In the genomic region with DNA sequence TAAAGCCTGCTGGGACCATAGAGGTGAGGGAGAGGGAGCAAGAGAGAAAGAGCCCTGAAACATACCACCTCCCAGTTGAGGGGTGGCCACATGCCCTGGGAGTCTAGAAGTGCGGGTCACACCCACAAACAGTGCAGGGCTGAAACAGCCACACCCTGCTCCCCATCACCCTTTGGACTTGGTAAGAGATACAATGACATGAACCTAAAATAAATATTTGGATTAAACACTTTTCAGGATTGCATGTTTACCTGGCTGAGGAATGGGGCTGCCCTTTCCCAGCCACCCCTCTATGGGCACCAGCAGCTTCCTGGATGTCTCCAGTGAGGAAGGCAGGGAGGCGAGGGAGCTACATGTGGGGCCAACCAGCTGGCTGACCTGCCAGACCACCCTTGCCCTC, we compare ENCODE assay signal across 29 cellular contexts. TPM values are rescaled to one million over a fixed set of nuclear protein-coding genes. Genes with fewer than 3 reads are reported as not detected.
DNase-seq lines count a peak whose midpoint lies in the region; ATAC-seq and TF ChIP-seq lines count a peak whose summit lies in the region.
"Had no signal": no experiment of that assay in that cellular context is flagged by ENCODE, and none has a peak within 500 bp of the region (broad histone marks: within the 10 kb centered on the region; RNA-seq: fewer than 3 reads in every experiment).

No MANE protein-coding gene starts in this region.

- H3K36me3 ChIP-seq in HEK293 (ENCODE audit: control insufficient read depth in 2 of 2, insufficient read depth in 1 of 2, low read length in 2 of 2) (no peaks in the 10 kb centered on the region), colonic mucosa (no peaks in the 10 kb centered on the region), osteoblast (ENCODE audit: insufficient read depth, low read length) (no peaks in the 10 kb centered on the region), transverse colon (no peaks in the 10 kb centered on the region), HAP-1 (replicated peaks) (no peaks in the 10 kb centered on the region)

- no peak for TF ChIP-seq CTCF in HEK293 (tag by site-specific recombination; IDR thresholded peaks at IDR 0.05)
- TF ChIP-seq CTCF in colonic mucosa (IDR thresholded peaks at IDR 0.05), result no peak
- no peak for TF ChIP-seq CTCF in osteoblast (IDR thresholded peaks at IDR 0.05; ENCODE audit: extremely low read depth, low read depth, low read length)
- no peak for TF ChIP-seq CTCF in transverse colon (IDR thresholded peaks at IDR 0.05)

- POLR2A ChIA-PET in HEK293 (lab: Yijun Ruan, JAX), result no interaction called here

- H3K27me3 ChIP-seq in colonic mucosa (no peaks in the 10 kb centered on the region), osteoblast (ENCODE audit: insufficient read depth, low read length) (no peaks in the 10 kb centered on the region), transverse colon (no peaks in the 10 kb centered on the region), HAP-1 (ENCODE audit: low read depth) (no peaks in the 10 kb centered on the region)

- H3K9me3 Mint-ChIP-seq in activated naive CD8-positive, alpha-beta T cell treated with anti-CD3 and anti-CD28 coated beads, Interleukin-2, amount 50 U/mL, for 24 hours, result no peaks in the 10 kb centered on the region
- H3K9me3 Mint-ChIP-seq: CD4-positive, alpha-beta memory T cell had no signal

- H3K27ac Mint-ChIP-seq in activated naive CD8-positive, alpha-beta T cell treated with anti-CD3 and anti-CD28 coated beads, Interleukin-2, amount 50 U/mL, for 24 hours, result no peak overlapping the region
- H3K27ac Mint-ChIP-seq: CD4-positive, alpha-beta memory T cell had no signal

- H3K79me2 ChIP-seq in osteoblast (ENCODE audit: insufficient read depth, low read length), result no peaks in the 10 kb centered on the region

- H2AFZ ChIP-seq in osteoblast (ENCODE audit: low read length), result no peak overlapping the region

- no peaks in the 10 kb centered on the region for H3K4me1 ChIP-seq in HEK293 (ENCODE audit: control insufficient read depth, insufficient read depth, low read length)
- H3K4me1 ChIP-seq in colonic mucosa, result peaks cover 4% of the 10 kb centered on the region
- H3K4me1 ChIP-seq in osteoblast (ENCODE audit: insufficient read depth, low read length), result peaks cover 5% of the 10 kb centered on the region
- H3K4me1 ChIP-seq in transverse colon, result peaks cover 0 to 7% (median 4%) of the 10 kb centered on the region in 4 donors
- no peaks in the 10 kb centered on the region for H3K4me1 ChIP-seq in HAP-1
- H3K4me1 ChIP-seq: A549, Caco-2 had no signal

- in situ Hi-C loops in transverse colon (cut with MboI; ENCODE audit: low pct_ligation_motif_present in 1 of 4, low pct_unique_long_range_greater_than_20kb in 1 of 4, low sequenced_read_pairs in 3 of 4) (loop anchor here in 1 of 4 donors (25.0 kb wide), 1 partner anchor 244 kb away; no protein-coding TSS in a partner anchor), HAP-1 (cut with MboI; ENCODE audit: low sequenced_read_pairs) (no loop called here)

- H3K4me1 Mint-ChIP-seq in activated naive CD8-positive, alpha-beta T cell treated with anti-CD3 and anti-CD28 coated beads, Interleukin-2, amount 50 U/mL, for 24 hours, result peaks cover 5% of the 10 kb centered on the region

- CTCF ChIA-PET in HEK293 (lab: Yijun Ruan, JAX), result no interaction called here

- H3K27ac ChIP-seq in HEK293 (ENCODE audit: extremely low read depth, low read depth, low read length) (no peak overlapping the region), colonic mucosa (no peak overlapping the region), osteoblast (ENCODE audit: low read depth, low read length) (no peak overlapping the region), transverse colon (no peak overlapping the region)
- H3K27ac ChIP-seq: A549, RWPE1 had no signal

- H3K36me3 Mint-ChIP-seq in activated naive CD8-positive, alpha-beta T cell treated with anti-CD3 and anti-CD28 coated beads, Interleukin-2, amount 50 U/mL, for 24 hours (ENCODE audit: low read depth), result no peaks in the 10 kb centered on the region
- H3K36me3 Mint-ChIP-seq: CD4-positive, alpha-beta memory T cell had no signal

- DNase-seq in colonic mucosa, result peak; percentile 50
- peak; percentile 19 for DNase-seq in osteoblast (ENCODE audit: insufficient read length, low spot score, missing footprints)
- DNase-seq in transverse colon, result peak; percentile 13
- DNase-seq in activated naive CD8-positive, alpha-beta T cell treated with anti-CD3 and anti-CD28 coated beads, Interleukin-2, amount 50 U/mL, for 24 hours, result no peak
- no peak for DNase-seq in HAP-1 (ENCODE audit: low spot score in 2 of 2)
- no peak for DNase-seq in head of caudate nucleus
- DNase-seq: C1 segment of cervical spinal cord; Caco-2; CD4-positive, alpha-beta memory T cell; DMS 273 treated with DMSO at 0.1 percent for 48 hours; DMS79; EL; GDM1; GOT3; HCEC 1CT; NCI-H1048; NCI-H1417 treated with DMSO at 0.1 percent for 48 hours; NCI-H1694 treated with DMSO at 0.1 percent for 48 hours; NCI-H2081 treated with DMSO at 0.1 percent for 48 hours; NCI-H2171; NCI-H226; NCI-H510A; NCI-H69; SHP77 had no signal

- H4K20me1 ChIP-seq in osteoblast (ENCODE audit: insufficient read depth, low read length), result no peaks in the 10 kb centered on the region

- no peak for ATAC-seq in activated naive CD8-positive, alpha-beta T cell treated with anti-CD3 and anti-CD28 coated beads, Interleukin-2, amount 50 U/mL, for 24 hours
- ATAC-seq: A549, GM12878, Panc1 had no signal

- no peak for TF ChIP-seq EP300 in transverse colon (IDR thresholded peaks at IDR 0.05; ENCODE audit: low read depth)

- no peak overlapping the region for H3K9ac ChIP-seq in colonic mucosa (ENCODE audit: low read depth in 2 of 2, low read length in 2 of 2)

- H3K9me3 ChIP-seq in HEK293 (ENCODE audit: control insufficient read depth, insufficient read depth, low read depth, low read length), result no peaks in the 10 kb centered on the region
- no peaks in the 10 kb centered on the region for H3K9me3 ChIP-seq in colonic mucosa
- no peaks in the 10 kb centered on the region for H3K9me3 ChIP-seq in osteoblast (ENCODE audit: low read depth, low read length)
- no peaks in the 10 kb centered on the region for H3K9me3 ChIP-seq in transverse colon
- no peaks in the 10 kb centered on the region for H3K9me3 ChIP-seq in HAP-1
- H3K9me3 ChIP-seq: A549, Caco-2 had no signal

- TF ChIP-seq POLR2A in transverse colon (IDR thresholded peaks at IDR 0.05), result no peak

- H3K4me3 ChIP-seq in HEK293 (ENCODE audit: low read depth, low read length) (no peak overlapping the region), colonic mucosa (no peak overlapping the region), osteoblast (ENCODE audit: insufficient read depth, low read length) (no peak overlapping the region), transverse colon (no peak overlapping the region), HAP-1 (no peak overlapping the region)
- H3K4me3 ChIP-seq: A549, GM12878 had no signal

- no peaks in the 10 kb centered on the region for H3K27me3 Mint-ChIP-seq in activated naive CD8-positive, alpha-beta T cell treated with anti-CD3 and anti-CD28 coated beads, Interleukin-2, amount 50 U/mL, for 24 hours

- no peak overlapping the region for H3K4me2 ChIP-seq in osteoblast (ENCODE audit: insufficient read depth, low read length)
- H3K4me2 ChIP-seq: A549 had no signal

- intact Hi-C loops in colonic mucosa (cut with DNase I), result no loop called here
- intact Hi-C loops in transverse colon (cut with DNase I; ENCODE audit: low total_unique reads), result no loop called here
- intact Hi-C loops in head of caudate nucleus (cut with DNase I), result no loop called here

- WGBS in transverse colon (ENCODE audit: low coverage in 1 of 2), 2 donors, result 60 to 79% methylated on average over 1 to 2 of the region's 2 CpGs

- H3K4me3 Mint-ChIP-seq in activated naive CD8-positive, alpha-beta T cell treated with anti-CD3 and anti-CD28 coated beads, Interleukin-2, amount 50 U/mL, for 24 hours, result no peak overlapping the region
- H3K4me3 Mint-ChIP-seq: CD4-positive, alpha-beta memory T cell had no signal

TF ChIP-seq in HEK293, 187 proteins besides CTCF, POLR2A, EP300 and RAD21 (continues in another document):
- TF ChIP-seq ZNF138 (tag by site-specific recombination; IDR thresholded peaks at IDR 0.05; ENCODE audit: borderline replicate concordance) (no peak), KLF1 (tag by site-specific recombination; IDR thresholded peaks at IDR 0.05) (peak; percentile 59), ZNF777 (tag by site-specific recombination; IDR thresholded peaks at IDR 0.05; ENCODE audit: borderline replicate concordance) (no peak), ZNF157 (tag by site-specific recombination; IDR thresholded peaks at IDR 0.05) (no peak)
- TF ChIP-seq, protein P1, sequence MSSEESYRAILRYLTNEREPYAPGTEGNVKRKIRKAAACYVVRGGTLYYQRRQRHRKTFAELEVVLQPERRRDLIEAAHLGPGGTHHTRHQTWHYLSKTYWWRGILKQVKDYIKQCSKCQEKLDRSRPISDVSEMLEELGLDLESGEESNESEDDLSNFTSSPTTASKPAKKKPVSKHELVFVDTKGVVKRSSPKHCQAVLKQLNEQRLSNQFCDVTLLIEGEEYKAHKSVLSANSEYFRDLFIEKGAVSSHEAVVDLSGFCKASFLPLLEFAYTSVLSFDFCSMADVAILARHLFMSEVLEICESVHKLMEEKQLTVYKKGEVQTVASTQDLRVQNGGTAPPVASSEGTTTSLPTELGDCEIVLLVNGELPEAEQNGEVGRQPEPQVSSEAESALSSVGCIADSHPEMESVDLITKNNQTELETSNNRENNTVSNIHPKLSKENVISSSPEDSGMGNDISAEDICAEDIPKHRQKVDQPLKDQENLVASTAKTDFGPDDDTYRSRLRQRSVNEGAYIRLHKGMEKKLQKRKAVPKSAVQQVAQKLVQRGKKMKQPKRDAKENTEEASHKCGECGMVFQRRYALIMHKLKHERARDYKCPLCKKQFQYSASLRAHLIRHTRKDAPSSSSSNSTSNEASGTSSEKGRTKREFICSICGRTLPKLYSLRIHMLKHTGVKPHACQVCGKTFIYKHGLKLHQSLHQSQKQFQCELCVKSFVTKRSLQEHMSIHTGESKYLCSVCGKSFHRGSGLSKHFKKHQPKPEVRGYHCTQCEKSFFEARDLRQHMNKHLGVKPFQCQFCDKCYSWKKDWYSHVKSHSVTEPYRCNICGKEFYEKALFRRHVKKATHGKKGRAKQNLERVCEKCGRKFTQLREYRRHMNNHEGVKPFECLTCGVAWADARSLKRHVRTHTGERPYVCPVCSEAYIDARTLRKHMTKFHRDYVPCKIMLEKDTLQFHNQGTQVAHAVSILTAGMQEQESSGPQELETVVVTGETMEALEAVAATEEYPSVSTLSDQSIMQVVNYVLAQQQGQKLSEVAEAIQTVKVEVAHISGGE (tag by site-specific recombination; conservative IDR thresholded peaks at IDR 0.05; ENCODE audit: low read depth), result no peak

RNA-seq across cellular contexts. Expression of a gene that starts 39.0 kb away (rescaled TPM):
- total RNA-seq in colonic mucosa (10 to 100 TPM; 67.6 to 93.4 TPM), osteoblast (under 0.01 and 0.29 TPM in 2 replicates), transverse colon (10 to 100 TPM; 36.0 to 85.4 (median 53.7) TPM)

RNA-seq across cellular contexts. Expression of a gene that starts 41.1 kb away (rescaled TPM):
- 10 to 100 TPM in 1 of 2 donors, 1 to 10 TPM in 1; 4.2 to 14.5 TPM for total RNA-seq in colonic mucosa
- total RNA-seq in osteoblast, result 22.1 and 27.7 TPM in 2 replicates
- 100 to 1,000 TPM in 1 of 4 donors, 10 to 100 TPM in 3; 14.6 to 120 (median 38.7) TPM for total RNA-seq in transverse colon

Comparison
In these comparisons a context has a peak if more than half of its experiments do, and no peak if none do; other contexts are left out.
1. DNase-seq: peak in colonic mucosa (single experiment), osteoblast (single experiment) and transverse colon (single experiment); none in activated naive CD8-positive, alpha-beta T cell treated with anti-CD3 and anti-CD28 coated beads, Interleukin-2, amount 50 U/mL, for 24 hours (single experiment), HAP-1 (0 of 2) and head of caudate nucleus (0 of 42).
2. RNA of a gene that starts 39.0 kb away (total RNA-seq): 67.6 to 93.4 TPM in colonic mucosa and 36.0 to 85.4 TPM in transverse colon; under 0.01 to 0.29 TPM in osteoblast; every median in the first group is over 10 times any median in the second.